15 cellular contexts compared by ENCODE assay signal in the genomic region with DNA sequence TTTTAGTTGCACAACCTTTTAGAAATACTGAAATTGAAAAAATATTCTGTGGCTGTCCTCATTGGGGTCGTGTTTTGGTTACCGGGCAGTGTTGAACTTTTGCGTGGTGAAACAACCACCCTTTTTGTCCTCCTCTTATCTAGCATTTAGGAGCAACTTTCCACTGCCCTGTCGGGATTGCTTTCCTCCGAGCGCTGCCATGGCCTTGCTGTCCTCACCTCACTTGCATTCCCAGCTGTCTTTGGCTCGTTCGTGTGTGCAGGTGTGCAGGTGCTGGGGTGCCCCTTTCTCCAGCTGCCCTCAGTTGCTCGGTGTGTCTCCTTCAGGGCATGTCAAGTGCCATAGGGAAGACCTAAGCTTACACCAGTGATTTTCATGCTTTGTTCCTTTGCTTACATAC.
DNase-seq lines count a peak whose midpoint lies in the region; ATAC-seq and TF ChIP-seq lines count a peak whose summit lies in the region.
"Had no signal": no experiment of that assay in that cellular context is flagged by ENCODE, and none has a peak within 500 bp of the region (broad histone marks: within the 10 kb centered on the region; RNA-seq: fewer than 3 reads in every experiment).

No MANE protein-coding gene starts in this region.

- TF ChIP-seq CTCF in endothelial cell (IDR thresholded peaks at IDR 0.05; ENCODE audit: unreplicated experiment) (no peak), neutrophil (IDR thresholded peaks at IDR 0.05) (no peak), smooth muscle cell (IDR thresholded peaks at IDR 0.05; ENCODE audit: borderline replicate concordance, insufficient read depth, poor library complexity, severe bottlenecking) (no peak), type B pancreatic cell (conservative IDR thresholded peaks at IDR 0.05) (no peak)

- no peaks in the 10 kb centered on the region for H3K27me3 ChIP-seq in right cardiac atrium (ENCODE audit: control insufficient read depth, insufficient read depth)
- no peaks in the 10 kb centered on the region for H3K27me3 ChIP-seq in neutrophil
- no peaks in the 10 kb centered on the region for H3K27me3 ChIP-seq in smooth muscle cell (ENCODE audit: low read depth)
- H3K27me3 ChIP-seq: BLaER1 treated with 17β-estradiol and CSF1 and Interleukin-3, amounts not matched to agents 10 nM and 100 nM had no signal

- intact Hi-C loops in left ventricle myocardium superior (cut with micrococcal nuclease) (no loop called here), right cardiac atrium (cut with DNase I) (no loop called here)

- peaks cover 28% of the 10 kb centered on the region for H3K79me2 ChIP-seq in smooth muscle cell (ENCODE audit: low read depth)

- H3K36me3 ChIP-seq in neutrophil: no peaks in the 10 kb centered on the region
- H3K36me3 ChIP-seq in smooth muscle cell (ENCODE audit: low read depth): no peaks in the 10 kb centered on the region

- no peak overlapping the region for H2AFZ ChIP-seq in smooth muscle cell (ENCODE audit: low read depth)
- H2AFZ ChIP-seq: GM23248 had no signal

- H3K4me3 ChIP-seq in right cardiac atrium (ENCODE audit: low read length) (no peak overlapping the region), neutrophil (ENCODE audit: low read depth in 1 of 2, low read length in 1 of 2) (peak overlapping the region in 1 of 2 experiments; percentile 50), smooth muscle cell (no peak overlapping the region)
- H3K4me3 ChIP-seq: BLaER1 treated with 17β-estradiol and CSF1 and Interleukin-3, amounts not matched to agents 10 nM and 100 nM; GM23248 had no signal

- H3K9me3 ChIP-seq in right cardiac atrium (ENCODE audit: control insufficient read depth, low read length): no peaks in the 10 kb centered on the region
- H3K9me3 ChIP-seq in neutrophil: no peaks in the 10 kb centered on the region
- no peaks in the 10 kb centered on the region for H3K9me3 ChIP-seq in smooth muscle cell (replicated peaks; ENCODE audit: low read depth)
- H3K9me3 ChIP-seq: BLaER1 treated with 17β-estradiol and CSF1 and Interleukin-3, amounts not matched to agents 10 nM and 100 nM; Caco-2 had no signal

- no peak overlapping the region for H3K27ac ChIP-seq in right cardiac atrium (ENCODE audit: low read length)
- peak overlapping the region; percentile 89 for H3K27ac ChIP-seq in neutrophil
- peak overlapping the region; percentile 88 for H3K27ac ChIP-seq in smooth muscle cell (ENCODE audit: low read depth)
- H3K27ac ChIP-seq: GM23248, HL-60 had no signal

- no peak overlapping the region for H3K27ac Mint-ChIP-seq in endothelial cell (ENCODE audit: unreplicated experiment)
- no peak overlapping the region for H3K27ac Mint-ChIP-seq in type B pancreatic cell
- H3K27ac Mint-ChIP-seq: B cell had no signal

- H3K4me1 ChIP-seq in right cardiac atrium (ENCODE audit: control insufficient read depth, insufficient read depth, low read length) (peaks cover 6% of the 10 kb centered on the region), neutrophil (ENCODE audit: control insufficient read depth in 1 of 2, insufficient read depth in 1 of 2, low read depth in 1 of 2, low read length in 1 of 2) (peaks cover 40 to 43% of the 10 kb centered on the region in 2 experiments), smooth muscle cell (ENCODE audit: low read depth) (peaks cover 17% of the 10 kb centered on the region)
- H3K4me1 ChIP-seq: Caco-2 had no signal

- H3F3A ChIP-seq in smooth muscle cell (ENCODE audit: low read depth): no peaks in the 10 kb centered on the region

- 73% methylated on average over 9 of the region's 9 CpGs for WGBS in right cardiac atrium
- 93% methylated on average over 9 of the region's 9 CpGs for WGBS in smooth muscle cell (ENCODE audit: low lambda C conversion rate)

- H3K9ac ChIP-seq in smooth muscle cell (ENCODE audit: low read depth): no peak overlapping the region
- H3K9ac ChIP-seq: BLaER1 treated with 17β-estradiol and CSF1 and Interleukin-3, amounts not matched to agents 10 nM and 100 nM; GM23248 had no signal

- H4K20me1 ChIP-seq in smooth muscle cell (ENCODE audit: low read depth): peaks cover 38% of the 10 kb centered on the region

- H3K4me3 Mint-ChIP-seq in endothelial cell (ENCODE audit: unreplicated experiment) (peak overlapping the region; percentile 25), type B pancreatic cell (no peak overlapping the region)
- H3K4me3 Mint-ChIP-seq: B cell; CD4-positive, CD25-positive, alpha-beta regulatory T cell had no signal

- ATAC-seq in left ventricle myocardium superior (peak; percentile 27), right cardiac atrium (no peak)

- no peak overlapping the region for H3K4me2 ChIP-seq in smooth muscle cell

- H3K4me1 Mint-ChIP-seq in endothelial cell (ENCODE audit: unreplicated experiment) (peaks cover 56% of the 10 kb centered on the region), type B pancreatic cell (ENCODE audit: unreplicated experiment) (peaks cover 14% of the 10 kb centered on the region)

- H3K9me3 Mint-ChIP-seq in endothelial cell (ENCODE audit: unreplicated experiment) (no peaks in the 10 kb centered on the region), type B pancreatic cell (no peaks in the 10 kb centered on the region)
- H3K9me3 Mint-ChIP-seq: CD4-positive, CD25-positive, alpha-beta regulatory T cell had no signal

- H3K36me3 Mint-ChIP-seq in endothelial cell (ENCODE audit: low read depth, unreplicated experiment) (peaks cover 37% of the 10 kb centered on the region), type B pancreatic cell (peaks cover 38% of the 10 kb centered on the region)

- H3K27me3 Mint-ChIP-seq in endothelial cell (ENCODE audit: unreplicated experiment) (peaks cover 13% of the 10 kb centered on the region), type B pancreatic cell (no peaks in the 10 kb centered on the region)
- H3K27me3 Mint-ChIP-seq: B cell; CD4-positive, CD25-positive, alpha-beta regulatory T cell had no signal

- no peak for DNase-seq in left ventricle myocardium superior
- no peak for DNase-seq in right cardiac atrium
- DNase-seq in endothelial cell (ENCODE audit: low spot score): no peak
- DNase-seq in smooth muscle cell (lab: John Stamatoyannopoulos, UW; ENCODE audit: unreplicated experiment): no peak
- DNase-seq in type B pancreatic cell (ENCODE audit: extremely low spot score, unreplicated experiment): no peak
- DNase-seq in GF-D8 (lab: John Stamatoyannopoulos, UW): no peak
- DNase-seq in hippocampal formation (lab: John Stamatoyannopoulos, UW): no peak
- DNase-seq: Caco-2; CD4-positive, CD25-positive, alpha-beta regulatory T cell; GM23248; HCEC 1CT had no signal
